8 cellular contexts compared by ENCODE assay signal in the genomic region with DNA sequence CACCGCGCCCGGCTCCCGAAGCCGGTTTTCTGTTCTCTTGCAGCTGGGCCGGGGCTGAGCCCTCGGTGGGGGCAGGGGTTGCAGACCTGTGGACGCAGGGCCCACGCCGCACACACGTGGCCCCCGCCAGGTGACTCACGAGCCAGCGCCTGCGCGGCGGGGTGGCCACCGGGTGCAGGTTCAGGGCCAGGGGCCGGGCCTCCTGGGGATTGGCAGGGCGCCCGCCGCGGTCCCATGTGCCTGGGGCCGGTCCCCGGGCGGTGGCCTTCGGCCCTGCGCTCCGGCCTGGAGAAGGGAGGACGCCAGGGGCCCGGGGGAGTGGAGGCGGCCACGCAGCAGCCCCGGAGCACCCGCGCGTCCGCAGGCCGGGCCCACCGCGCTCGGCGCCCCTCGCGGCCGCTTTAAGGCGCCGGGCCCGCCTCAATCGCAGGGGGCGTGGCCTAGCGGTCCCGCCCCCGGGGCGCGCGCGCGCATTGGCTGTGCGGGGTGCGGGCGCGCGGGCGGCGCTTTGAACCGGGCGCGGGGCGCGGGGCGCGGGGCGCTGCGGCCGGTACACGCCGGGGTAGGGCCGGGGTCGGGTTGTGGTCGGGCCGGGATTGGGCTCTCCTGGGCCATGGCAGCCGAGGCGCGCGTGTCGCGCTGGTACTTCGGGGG. TPM values are rescaled to one million over a fixed set of nuclear protein-coding genes. Genes with fewer than 3 reads are reported as not detected.
DNase-seq lines count a peak whose midpoint lies in the region; ATAC-seq and TF ChIP-seq lines count a peak whose summit lies in the region.

A gene with protein sequence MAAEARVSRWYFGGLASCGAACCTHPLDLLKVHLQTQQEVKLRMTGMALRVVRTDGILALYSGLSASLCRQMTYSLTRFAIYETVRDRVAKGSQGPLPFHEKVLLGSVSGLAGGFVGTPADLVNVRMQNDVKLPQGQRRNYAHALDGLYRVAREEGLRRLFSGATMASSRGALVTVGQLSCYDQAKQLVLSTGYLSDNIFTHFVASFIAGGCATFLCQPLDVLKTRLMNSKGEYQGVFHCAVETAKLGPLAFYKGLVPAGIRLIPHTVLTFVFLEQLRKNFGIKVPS (plus strand): TSS at position 471 of the 654 bp plus-strand sequence. CDS start 143 bp downstream, at position 614.

- CTCF ChIA-PET in HEK293 (lab: Yijun Ruan, JAX): interaction anchor here (1.0 to 2.6 kb wide), 3 partner anchors 20 to 37 kb away, joined by 3 to 13 read pairs (median 4); no protein-coding TSS in a partner anchor

- peaks cover 5% of the 10 kb centered on the region for H3K27me3 Mint-ChIP-seq in progenitor cell of endocrine pancreas

- H3K27me3 ChIP-seq in adipocyte (replicated peaks; ENCODE audit: control insufficient read depth, insufficient read depth, low read length) (no peaks in the 10 kb centered on the region), left ventricle myocardium inferior (ENCODE audit: low read depth) (no peaks in the 10 kb centered on the region), upper lobe of left lung (no peaks in the 10 kb centered on the region)

- WGBS in upper lobe of left lung, 2 donors: 1% methylated on average over 26 of the region's 89 CpGs; no CpG with 5 or more reads in 1 of the 2 donors

- H3K36me3 Mint-ChIP-seq in progenitor cell of endocrine pancreas (ENCODE audit: insufficient read depth): peaks cover under 1% of the 10 kb centered on the region

- peak in 1 of 4 donors; percentile 49 for TF ChIP-seq POLR2A in upper lobe of left lung (IDR thresholded peaks at IDR 0.05)

- H3K4me1 ChIP-seq in ES-I3 (ENCODE audit: insufficient read depth, low read length) (peaks cover 15% of the 10 kb centered on the region; the same call in 1 of the 2 replicates), HEK293 (ENCODE audit: control insufficient read depth, insufficient read depth, low read length) (peaks cover 9% of the 10 kb centered on the region; the same call in 1 of the 2 replicates), adipocyte (ENCODE audit: control insufficient read depth, insufficient read depth, low read length) (peaks cover 39% of the 10 kb centered on the region), left ventricle myocardium inferior (peaks cover 36% of the 10 kb centered on the region), upper lobe of left lung (peaks cover 26 to 41% (median 36%) of the 10 kb centered on the region in 4 donors)

- H3K9ac ChIP-seq in ES-I3 (ENCODE audit: low read depth, low read length): peak within 1 kb of the TSS; percentile 90
- H3K9ac ChIP-seq in adipocyte (ENCODE audit: low read length): peak within 1 kb of the TSS; percentile 79

- H3K4me3 ChIP-seq in HEK293 (ENCODE audit: low read depth, low read length) (peak within 1 kb of the TSS; percentile 73), adipocyte (ENCODE audit: low read length) (peak within 1 kb of the TSS; percentile 81), left ventricle myocardium inferior (peak within 1 kb of the TSS; percentile 91), upper lobe of left lung (peak within 1 kb of the TSS; percentile 84 to 99 (median 90))

- intact Hi-C loops in left ventricle myocardium inferior (cut with micrococcal nuclease): no loop called here

- H3K36me3 ChIP-seq in ES-I3 (ENCODE audit: insufficient read depth, low read length) (no peaks in the 10 kb centered on the region), HEK293 (ENCODE audit: control insufficient read depth in 2 of 2, insufficient read depth in 1 of 2, low read length in 2 of 2) (peaks cover 0 to 57% of the 10 kb centered on the region in 2 experiments; a peak in 1 of 3 replicates), adipocyte (ENCODE audit: control insufficient read depth, insufficient read depth, low read length, severe bottlenecking) (peaks cover 10% of the 10 kb centered on the region), left ventricle myocardium inferior (peaks cover 12% of the 10 kb centered on the region), upper lobe of left lung (peaks cover 5 to 14% (median 8%) of the 10 kb centered on the region in 4 donors)

- H3K27ac ChIP-seq in HEK293 (ENCODE audit: extremely low read depth, low read depth, low read length) (peak within 1 kb of the TSS; percentile 87), left ventricle myocardium inferior (replicated peaks) (peak within 1 kb of the TSS; percentile 74), upper lobe of left lung (peak within 1 kb of the TSS; percentile 49 to 77 (median 66))

- H3K27ac Mint-ChIP-seq in progenitor cell of endocrine pancreas: peak within 1 kb of the TSS; percentile 97

- TF ChIP-seq EP300 in upper lobe of left lung (IDR thresholded peaks at IDR 0.05): no peak

- H3K4me3 Mint-ChIP-seq in progenitor cell of endocrine pancreas (ENCODE audit: low read depth): peak within 1 kb of the TSS; percentile 91

- H3K9me3 Mint-ChIP-seq in progenitor cell of endocrine pancreas (ENCODE audit: low read depth): no peaks in the 10 kb centered on the region

- TF ChIP-seq CTCF in HEK293 (tag by site-specific recombination; IDR thresholded peaks at IDR 0.05) (no peak), left ventricle myocardium inferior (IDR thresholded peaks at IDR 0.05; ENCODE audit: borderline replicate concordance) (no peak), progenitor cell of endocrine pancreas (IDR thresholded peaks at IDR 0.05; ENCODE audit: unreplicated experiment) (no peak), upper lobe of left lung (IDR thresholded peaks at IDR 0.05) (peak in 5 of 6 experiments; percentile 12 to 70 (median 63))

- DNase-seq in NCI-H1105 (lab: John Stamatoyannopoulos, UW): peak; percentile 65
- DNase-seq in T-helper 1 cell: peak; percentile 60 to 80 (median 61)
- peak; percentile 92 for DNase-seq in adipocyte (ENCODE audit: low read depth)
- peak; percentile 72 for DNase-seq in left ventricle myocardium inferior
- peak; percentile 64 for DNase-seq in progenitor cell of endocrine pancreas (ENCODE audit: low spot score, unreplicated experiment)
- peak; percentile 87 to 96 for DNase-seq in upper lobe of left lung

- peaks cover 20% of the 10 kb centered on the region for H3K4me1 Mint-ChIP-seq in progenitor cell of endocrine pancreas (ENCODE audit: low read depth)

- peak; percentile 84 to 93 for ATAC-seq in upper lobe of left lung (ENCODE audit: low FRiP score in 2 of 2)

- no peaks in the 10 kb centered on the region for H3K9me3 ChIP-seq in ES-I3 (ENCODE audit: control insufficient read depth, insufficient read depth, low read length)
- no peaks in the 10 kb centered on the region for H3K9me3 ChIP-seq in HEK293 (ENCODE audit: control insufficient read depth, insufficient read depth, low read depth, low read length)
- H3K9me3 ChIP-seq in adipocyte (ENCODE audit: control insufficient read depth, low read length): no peaks in the 10 kb centered on the region
- H3K9me3 ChIP-seq in left ventricle myocardium inferior (replicated peaks): no peaks in the 10 kb centered on the region
- H3K9me3 ChIP-seq in upper lobe of left lung: no peaks in the 10 kb centered on the region

- POLR2A ChIA-PET in HEK293 (lab: Yijun Ruan, JAX): interaction anchor here (0.5 to 6.4 kb wide), 13 partner anchors 10 to 317 kb away, joined by 3 to 55 read pairs (median 4); a partner anchor contains a TSS

TF ChIP-seq in HEK293, 187 proteins besides CTCF, POLR2A, EP300 and RAD21 (continues in another document):
- TF ChIP-seq ZNF24 (tag by site-specific recombination; IDR thresholded peaks at IDR 0.05) (no peak), ZNF366 (tag by site-specific recombination; conservative IDR thresholded peaks at IDR 0.05) (no peak), ZBTB1 (tag by site-specific recombination; IDR thresholded peaks at IDR 0.05) (no peak), ZNF654 (tag by site-specific recombination; IDR thresholded peaks at IDR 0.05; ENCODE audit: low read depth) (no peak), ZNF416 (tag by site-specific recombination; IDR thresholded peaks at IDR 0.05) (no peak), ZIC2 (tag by site-specific recombination; IDR thresholded peaks at IDR 0.05) (no peak; the same call in 1 of the 2 replicates), TRIM28 (IDR thresholded peaks at IDR 0.05; ENCODE audit: borderline replicate concordance, low read length) (no peak), ZNF48 (tag by site-specific recombination; IDR thresholded peaks at IDR 0.05) (no peak), ZFP69B (tag by site-specific recombination; IDR thresholded peaks at IDR 0.05) (peak; percentile 94), ZBTB20 (tag by site-specific recombination; IDR thresholded peaks at IDR 0.05) (no peak), OVOL3 (tag by site-specific recombination; IDR thresholded peaks at IDR 0.05) (peak; percentile 2; the same call in 1 of the 2 replicates), ZNF146 (tag by site-specific recombination; IDR thresholded peaks at IDR 0.05) (no peak), ZNF623 (tag by site-specific recombination; IDR thresholded peaks at IDR 0.05) (no peak), ZNF114 (tag by site-specific recombination; IDR thresholded peaks at IDR 0.05) (no peak), GLIS2 (tag by site-specific recombination; IDR thresholded peaks at IDR 0.05) (peak; percentile 84), SCRT1 (tag by site-specific recombination; IDR thresholded peaks at IDR 0.05; ENCODE audit: borderline replicate concordance) (peak; percentile 86; the same call in 1 of the 2 replicates), KLF8 (tag by site-specific recombination; IDR thresholded peaks at IDR 0.05) (no peak), SALL2 (tag by site-specific recombination; IDR thresholded peaks at IDR 0.05; ENCODE audit: borderline replicate concordance) (no peak), ZNF391 (tag by site-specific recombination; IDR thresholded peaks at IDR 0.05; ENCODE audit: borderline replicate concordance, low read depth) (no peak), ZNF138 (tag by site-specific recombination; IDR thresholded peaks at IDR 0.05; ENCODE audit: borderline replicate concordance) (no peak)
- TF ChIP-seq, protein P1, sequence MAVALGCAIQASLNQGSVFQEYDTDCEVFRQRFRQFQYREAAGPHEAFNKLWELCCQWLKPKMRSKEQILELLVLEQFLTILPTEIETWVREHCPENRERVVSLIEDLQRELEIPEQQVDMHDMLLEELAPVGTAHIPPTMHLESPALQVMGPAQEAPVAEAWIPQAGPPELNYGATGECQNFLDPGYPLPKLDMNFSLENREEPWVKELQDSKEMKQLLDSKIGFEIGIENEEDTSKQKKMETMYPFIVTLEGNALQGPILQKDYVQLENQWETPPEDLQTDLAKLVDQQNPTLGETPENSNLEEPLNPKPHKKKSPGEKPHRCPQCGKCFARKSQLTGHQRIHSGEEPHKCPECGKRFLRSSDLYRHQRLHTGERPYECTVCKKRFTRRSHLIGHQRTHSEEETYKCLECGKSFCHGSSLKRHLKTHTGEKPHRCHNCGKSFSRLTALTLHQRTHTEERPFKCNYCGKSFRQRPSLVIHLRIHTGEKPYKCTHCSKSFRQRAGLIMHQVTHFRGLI (tag by site-specific recombination; IDR thresholded peaks at IDR 0.05): peak; percentile 32; the same call in 1 of the 2 replicates

RNA-seq across cellular contexts. Expression of the gene that starts here (rescaled TPM):
- total RNA-seq in left ventricle myocardium inferior (8.2 TPM), progenitor cell of endocrine pancreas (36.9 and 40.9 TPM in 2 replicates), upper lobe of left lung (10 to 100 TPM in 5 of 6 donors, 1 to 10 TPM in 1; 9.9 to 20.2 (median 12.7) TPM)

Comparison
In these comparisons a context has a peak if more than half of its experiments do, and no peak if none do; other contexts are left out.
1. Peak in every context shown above with its lines: DNase-seq, ATAC-seq, H3K4me3 ChIP-seq and H3K27ac ChIP-seq.
2. CTCF ChIP-seq: peak in upper lobe of left lung (5 of 6); none in HEK293 (single experiment), left ventricle myocardium inferior (single experiment) and progenitor cell of endocrine pancreas (single experiment).